ENCODE assay signal across 14 cellular contexts in the genomic region with DNA sequence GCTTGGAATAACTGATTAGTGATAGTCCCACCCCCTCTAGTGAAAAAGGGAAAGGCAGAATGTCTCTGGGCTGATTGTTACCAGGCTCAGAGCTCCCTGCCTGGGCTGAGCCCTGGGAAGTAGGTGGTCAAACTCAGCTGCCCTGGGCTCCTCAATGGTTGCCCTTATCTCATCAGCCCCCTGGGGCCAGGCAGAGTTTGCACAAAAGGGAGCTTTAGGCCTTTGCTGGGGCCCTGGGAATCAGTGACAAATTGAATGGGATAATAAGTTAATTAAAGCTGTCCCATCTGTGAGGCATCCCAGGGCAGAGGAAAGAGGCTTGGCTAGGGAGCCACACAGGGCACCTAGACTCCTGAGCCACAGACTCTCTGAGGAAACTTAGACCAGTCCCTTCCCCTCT.
DNase-seq lines count a peak whose midpoint lies in the region; ATAC-seq and TF ChIP-seq lines count a peak whose summit lies in the region.
"Had no signal": no experiment of that assay in that cellular context is flagged by ENCODE, and none has a peak within 500 bp of the region (broad histone marks: within the 10 kb centered on the region; RNA-seq: fewer than 3 reads in every experiment).

No MANE protein-coding gene starts in this region.

- DNase-seq in ELF-1 (ENCODE audit: low read depth, low spot score) (peak; percentile 73), NCI-H82 (lab: John Stamatoyannopoulos, UW) (peak; percentile 81), HT-29 (ENCODE audit: low spot score) (no peak)
- DNase-seq in naive thymus-derived CD8-positive, alpha-beta T cell: no peak
- DNase-seq: CD8-positive, alpha-beta T cell; DMS 273 treated with DMSO at 0.1 percent for 48 hours; H7 had no signal

- H3K4me1 Mint-ChIP-seq in nephron: peaks cover 61% of the 10 kb centered on the region
- peaks cover 0 to 2% (median 0%) of the 10 kb centered on the region in 4 donors for H3K4me1 Mint-ChIP-seq in naive thymus-derived CD8-positive, alpha-beta T cell
- H3K4me1 Mint-ChIP-seq: CD14-positive monocyte had no signal

- peak overlapping the region in 2 of 3 experiments; percentile 34 to 39 for H3K27ac Mint-ChIP-seq in nephron
- H3K27ac Mint-ChIP-seq in naive thymus-derived CD8-positive, alpha-beta T cell: no peak overlapping the region
- H3K27ac Mint-ChIP-seq: CD14-positive monocyte; CD8-positive, alpha-beta T cell; GM23338 had no signal

- ATAC-seq in HG02623 (IDR thresholded peaks at IDR 0.05; ENCODE audit: unreplicated experiment): no peak
- no peak for ATAC-seq in naive thymus-derived CD8-positive, alpha-beta T cell
- ATAC-seq: A549; CD8-positive, alpha-beta T cell; GM12878; GM23338; K562 had no signal

- no peak overlapping the region for H3K4me3 Mint-ChIP-seq in nephron
- no peak overlapping the region for H3K4me3 Mint-ChIP-seq in naive thymus-derived CD8-positive, alpha-beta T cell
- H3K4me3 Mint-ChIP-seq: CD14-positive monocyte; CD8-positive, alpha-beta T cell; GM23338 had no signal

- POLR2A ChIA-PET in naive thymus-derived CD8-positive, alpha-beta T cell (lab: Charles Lee): no interaction called here

- H3K36me3 Mint-ChIP-seq in nephron (ENCODE audit: low read depth): no peaks in the 10 kb centered on the region
- H3K36me3 Mint-ChIP-seq in naive thymus-derived CD8-positive, alpha-beta T cell: no peaks in the 10 kb centered on the region
- H3K36me3 Mint-ChIP-seq: CD14-positive monocyte; CD8-positive, alpha-beta T cell had no signal

- no peaks in the 10 kb centered on the region for H3K9me3 Mint-ChIP-seq in nephron
- no peaks in the 10 kb centered on the region for H3K9me3 Mint-ChIP-seq in naive thymus-derived CD8-positive, alpha-beta T cell
- H3K9me3 Mint-ChIP-seq: CD14-positive monocyte; CD8-positive, alpha-beta T cell; GM23338 had no signal

- TF ChIP-seq CTCF in nephron (IDR thresholded peaks at IDR 0.05; ENCODE audit: unreplicated experiment in 3 of 3): no peak

- no peaks in the 10 kb centered on the region for H3K27me3 Mint-ChIP-seq in nephron (ENCODE audit: low read depth)
- peaks cover 0 to 10% (median 7%) of the 10 kb centered on the region in 5 donors for H3K27me3 Mint-ChIP-seq in naive thymus-derived CD8-positive, alpha-beta T cell

Comparison
In these comparisons a context has a peak if more than half of its experiments do, and no peak if none do; other contexts are left out.
1. DNase-seq: peak in ELF-1 (single experiment) and NCI-H82 (single experiment); none in HT-29 (single experiment) and naive thymus-derived CD8-positive, alpha-beta T cell (0 of 10).
2. H3K27ac Mint-ChIP-seq: peak in nephron (2 of 3); none in naive thymus-derived CD8-positive, alpha-beta T cell (0 of 10).